ENCODE assay signal across 20 cellular contexts in the genomic region with DNA sequence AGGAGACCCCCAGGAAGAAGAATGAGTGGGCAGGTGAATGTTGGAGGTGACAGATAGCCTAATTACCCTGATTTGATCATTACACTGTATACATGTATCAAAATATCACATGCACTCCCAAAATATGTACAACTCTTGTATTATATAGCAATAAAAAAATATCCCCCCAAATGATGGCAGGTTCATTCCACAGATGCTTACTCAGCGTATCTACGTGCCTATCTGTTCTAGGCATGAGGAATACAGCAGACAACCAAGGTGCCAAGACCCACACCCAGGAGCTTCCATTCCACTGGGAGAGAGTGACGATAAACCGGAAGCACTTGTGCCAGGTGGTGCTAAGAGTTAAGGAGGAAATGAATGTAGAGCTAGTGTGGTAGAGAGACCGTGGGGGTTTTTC. TPM values are rescaled to one million over a fixed set of nuclear protein-coding genes. Genes with fewer than 3 reads are reported as not detected.
"Had no signal": no experiment of that assay in that cellular context is flagged by ENCODE, and none has a peak within 500 bp of the region (broad histone marks: within the 10 kb centered on the region; RNA-seq: fewer than 3 reads in every experiment).

No MANE protein-coding gene starts in this region.

- H3K9me3 ChIP-seq: esophagus squamous epithelium, gastroesophageal sphincter, right atrium auricular region, suprapubic skin, tibial artery, upper lobe of left lung, uterus had no signal

- H3K4me1 ChIP-seq: esophagus squamous epithelium, gastroesophageal sphincter, right atrium auricular region, suprapubic skin, tibial artery, upper lobe of left lung, uterus had no signal

- H3K27ac Mint-ChIP-seq: dendritic cell treated with granulocyte-macrophage colony-stimulating factor and Interleukin-4, amounts not matched to agents 40 ng/mL and 50 ng/mL, for 4 days; naive thymus-derived CD4-positive, alpha-beta T cell had no signal

- FAIRE-seq: small intestine had no signal

- H3K36me3 Mint-ChIP-seq: naive thymus-derived CD4-positive, alpha-beta T cell had no signal

- H3K36me3 ChIP-seq: esophagus squamous epithelium, gastroesophageal sphincter, right atrium auricular region, suprapubic skin, tibial artery, upper lobe of left lung, uterus had no signal

- DNase-seq: effector memory CD8-positive, alpha-beta T cell; esophagus squamous epithelium; glutamatergic neuron; islet precursor cell; mammary epithelial cell; naive thymus-derived CD4-positive, alpha-beta T cell; small intestine; stimulated activated CD4-positive, alpha-beta T cell treated with anti-CD3 and anti-CD28 coated beads, Interleukin-12 subunit alpha, Interleukin-12 subunit beta, amount 100 ng/mL, for 4 hours; stimulated activated CD4-positive, alpha-beta T cell treated with anti-CD3 and anti-CD28 coated beads, Interleukin-2, amount 100 ng/mL, for 48 hours; stimulated activated naive CD4-positive, alpha-beta T cell treated with Interleukin-2 at 50 U/mL for 16 hours; tibial artery; uterus had no signal

- ATAC-seq: effector memory CD8-positive, alpha-beta T cell; gastroesophageal sphincter; left lobe of liver; naive thymus-derived CD4-positive, alpha-beta T cell had no signal

- H3K27ac ChIP-seq: epithelial cell of prostate, esophagus squamous epithelium, gastroesophageal sphincter, right atrium auricular region, suprapubic skin, tibial artery, upper lobe of left lung, uterus had no signal

- H3K27me3 ChIP-seq: right atrium auricular region, upper lobe of left lung, uterus had no signal

- H3K9me3 Mint-ChIP-seq: dendritic cell treated with granulocyte-macrophage colony-stimulating factor and Interleukin-4, amounts not matched to agents 40 ng/mL and 50 ng/mL, for 4 days; effector memory CD8-positive, alpha-beta T cell had no signal

- H3K4me3 ChIP-seq: esophagus squamous epithelium, gastroesophageal sphincter, right atrium auricular region, suprapubic skin, tibial artery, upper lobe of left lung, uterus had no signal

- H3K4me3 Mint-ChIP-seq: dendritic cell treated with granulocyte-macrophage colony-stimulating factor and Interleukin-4, amounts not matched to agents 40 ng/mL and 50 ng/mL, for 4 days; effector memory CD8-positive, alpha-beta T cell; naive thymus-derived CD4-positive, alpha-beta T cell had no signal

RNA-seq across cellular contexts. Expression of a gene that starts 42.4 kb away (rescaled TPM):
- total RNA-seq: mononuclear cell; naive thymus-derived CD4-positive, alpha-beta T cell had no signal
- polyA plus RNA-seq: naive thymus-derived CD4-positive, alpha-beta T cell had no signal
